In the genomic region with DNA sequence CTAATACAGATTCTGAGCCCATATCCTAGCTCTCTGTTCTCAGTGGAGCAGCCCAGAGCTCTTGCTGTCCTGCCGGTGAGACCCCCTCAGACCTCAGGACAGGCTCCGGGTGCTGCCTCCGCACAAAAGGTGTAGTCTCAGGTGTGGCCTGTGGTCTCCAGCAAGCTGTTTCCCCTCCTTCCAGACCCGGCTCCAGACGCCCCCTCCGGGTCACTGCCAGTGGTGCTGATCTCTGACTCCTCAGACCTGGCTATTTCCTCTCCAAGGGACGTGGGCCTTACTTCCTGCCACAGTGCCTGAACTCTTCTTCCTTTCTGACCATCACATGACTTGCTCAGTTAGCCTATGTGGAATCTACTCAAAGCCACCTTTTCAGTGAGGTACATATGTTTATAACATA, we compare ENCODE assay signal across 1 cellular context.
TF ChIP-seq lines count a peak whose summit lies in the region.

No MANE protein-coding gene starts in this region.

TF ChIP-seq in GM23338, 12 proteins besides CTCF, POLR2A, EP300 and RAD21 (continued from another document):
- no peak for TF ChIP-seq ZNF462 (CRISPR knock-in tag; IDR thresholded peaks at IDR 0.05)
- TF ChIP-seq ZNF114 (CRISPR knock-in tag; IDR thresholded peaks at IDR 0.05): no peak
- TF ChIP-seq CREB1 (CRISPR knock-in tag; IDR thresholded peaks at IDR 0.05; ENCODE audit: low read depth): no peak
- TF ChIP-seq, protein P1, sequence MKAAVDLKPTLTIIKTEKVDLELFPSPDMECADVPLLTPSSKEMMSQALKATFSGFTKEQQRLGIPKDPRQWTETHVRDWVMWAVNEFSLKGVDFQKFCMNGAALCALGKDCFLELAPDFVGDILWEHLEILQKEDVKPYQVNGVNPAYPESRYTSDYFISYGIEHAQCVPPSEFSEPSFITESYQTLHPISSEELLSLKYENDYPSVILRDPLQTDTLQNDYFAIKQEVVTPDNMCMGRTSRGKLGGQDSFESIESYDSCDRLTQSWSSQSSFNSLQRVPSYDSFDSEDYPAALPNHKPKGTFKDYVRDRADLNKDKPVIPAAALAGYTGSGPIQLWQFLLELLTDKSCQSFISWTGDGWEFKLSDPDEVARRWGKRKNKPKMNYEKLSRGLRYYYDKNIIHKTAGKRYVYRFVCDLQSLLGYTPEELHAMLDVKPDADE (IDR thresholded peaks at IDR 0.05): no peak
